In genomic region chr18:77132369-77133050, GRCh38 we compare ENCODE assay signal across 1 cellular context.
A peak's percentile ranks its signal among the peaks of the same experiment; 100 is the strongest.
TF ChIP-seq lines count a peak whose summit lies in the region.

MBP (minus strand) TSS chr18:77132783; CDS start chr18:77105261, 27,522 bp downstream.

TF ChIP-seq in GM12878, 131 proteins besides CTCF, POLR2A, EP300 and RAD21 (continued from another document and continues in another):
- TF ChIP-seq REST (IDR thresholded peaks at IDR 0.05; ENCODE audit: low read depth, low read length) (no peak), SREBF1 (IDR thresholded peaks at IDR 0.05; ENCODE audit: low read length) (no peak), SMAD1 (IDR thresholded peaks at IDR 0.05; ENCODE audit: low read depth, partially characterized antibody) (no peak), ZBTB33 (IDR thresholded peaks at IDR 0.05) (no peak), BHLHE40 (IDR thresholded peaks at IDR 0.05; ENCODE audit: borderline replicate concordance in 1 of 2, low read depth in 2 of 2, low read length in 1 of 2) (no peak), LARP7 (IDR thresholded peaks at IDR 0.05) (peak; percentile 77), ATF2 (IDR thresholded peaks at IDR 0.05; ENCODE audit: low read length) (no peak), FOS (IDR thresholded peaks at IDR 0.05; ENCODE audit: borderline replicate concordance, extremely low read depth, insufficient read length) (no peak), YBX1 (IDR thresholded peaks at IDR 0.05) (no peak), NKRF (conservative IDR thresholded peaks at IDR 0.05) (peak; percentile 25), PBX3 (IDR thresholded peaks at IDR 0.05; ENCODE audit: insufficient replicate concordance, low read depth, low read length) (peak; percentile 59), MTA2 (IDR thresholded peaks at IDR 0.05; ENCODE audit: low read depth) (no peak), HSF1 (IDR thresholded peaks at IDR 0.05; ENCODE audit: low read depth, low read length) (no peak), IRF5 (IDR thresholded peaks at IDR 0.05; ENCODE audit: borderline replicate concordance) (no peak), E2F4 (IDR thresholded peaks at IDR 0.05; ENCODE audit: low read depth, low read length) (no peak), POLR2AphosphoS2 (IDR thresholded peaks at IDR 0.05; ENCODE audit: low read depth, low read length) (0 out of 2 replicates have a peak, but pooled peaks have one; percentile 23), MAX (IDR thresholded peaks at IDR 0.05; ENCODE audit: low read depth, low read length) (0 out of 2 replicates have a peak, but pooled peaks have one; percentile 1), NR2C1 (IDR thresholded peaks at IDR 0.05) (0 out of 2 replicates have a peak, but pooled peaks have one; percentile 24), PRDM15 (CRISPR knock-in tag; IDR thresholded peaks at IDR 0.05) (no peak), NR2F1 (conservative IDR thresholded peaks at IDR 0.05) (peak; percentile 36; the same call in 1 of the 2 replicates), SPI1 (IDR thresholded peaks at IDR 0.05; ENCODE audit: borderline replicate concordance, insufficient read depth, low read depth, low read length) (no peak), CUX1 (IDR thresholded peaks at IDR 0.05; ENCODE audit: insufficient replicate concordance, low read depth, low read length) (no peak), NR2C2 (IDR thresholded peaks at IDR 0.05; ENCODE audit: borderline replicate concordance, control insufficient read depth, insufficient read length, low read depth) (no peak), NBN (IDR thresholded peaks at IDR 0.05) (no peak), ZNF207 (IDR thresholded peaks at IDR 0.05; ENCODE audit: borderline replicate concordance) (no peak), PML (IDR thresholded peaks at IDR 0.05; ENCODE audit: low read length) (no peak)
